ENCODE assay signal across 11 cellular contexts in genomic region chr1:153611356-153611755, GRCh38. TPM values are rescaled to one million over a fixed set of nuclear protein-coding genes. Genes with fewer than 3 reads are reported as not detected.
DNase-seq lines count a peak whose midpoint lies in the region; ATAC-seq and TF ChIP-seq lines count a peak whose summit lies in the region.
"Had no signal": no experiment of that assay in that cellular context is flagged by ENCODE, and none has a peak within 500 bp of the region (broad histone marks: within the 10 kb centered on the region; RNA-seq: fewer than 3 reads in every experiment).

No MANE protein-coding gene starts in this region.

- ATAC-seq in activated naive CD4-positive, alpha-beta T cell treated with anti-CD3 and anti-CD28 coated beads, Interleukin-2, amount 50 U/mL, for 72 hours: no peak
- no peak for ATAC-seq in left lobe of liver
- no peak for ATAC-seq in HG02885 (IDR thresholded peaks at IDR 0.05; ENCODE audit: poor library complexity, unreplicated experiment)
- ATAC-seq: activated T-cell treated with anti-CD3 and anti-CD28 coated beads, Interleukin-2, amount 50 U/mL, for 4 hours had no signal

- H3K4me1 Mint-ChIP-seq in chondrocyte (ENCODE audit: low read depth) (peaks cover 48% of the 10 kb centered on the region), nephron (peaks cover 69% of the 10 kb centered on the region)
- H3K4me1 Mint-ChIP-seq: B cell had no signal

- H3K4me3 Mint-ChIP-seq in chondrocyte (ENCODE audit: unreplicated experiment) (peak overlapping the region; percentile 90), nephron (peak overlapping the region; percentile 75 to 92 (median 81))
- H3K4me3 Mint-ChIP-seq: activated T-cell treated with anti-CD3 and anti-CD28 coated beads, Interleukin-2, amount 50 U/mL, for 4 hours; B cell; stimulated activated naive CD8-positive, alpha-beta T cell treated with anti-CD3 and anti-CD28 coated beads, Interleukin-15, Interleukin-2, amounts not matched to agents 100 ng/mL and 50 ng/mL, for 24 hours had no signal

- peak overlapping the region; percentile 69 for H3K4me3 ChIP-seq in AG09309 (ENCODE audit: control insufficient read depth, low read depth, low read length)

- H3K27ac Mint-ChIP-seq in chondrocyte (ENCODE audit: unreplicated experiment): peak overlapping the region; percentile 77
- H3K27ac Mint-ChIP-seq in nephron: peak overlapping the region; percentile 90 to 99 (median 90)
- H3K27ac Mint-ChIP-seq in activated naive CD4-positive, alpha-beta T cell treated with anti-CD3 and anti-CD28 coated beads, Interleukin-2, amount 50 U/mL, for 72 hours: no peak overlapping the region
- H3K27ac Mint-ChIP-seq: B cell; stimulated activated naive CD8-positive, alpha-beta T cell treated with anti-CD3 and anti-CD28 coated beads, Interleukin-15, Interleukin-2, amounts not matched to agents 100 ng/mL and 50 ng/mL, for 24 hours had no signal

- DNase-seq in AG09309 (ENCODE audit: low read depth) (no peak), chondrocyte (ENCODE audit: low spot score) (no peak), left lobe of liver (ENCODE audit: low spot score) (no peak)
- no peak for DNase-seq in activated naive CD4-positive, alpha-beta T cell treated with anti-CD3 and anti-CD28 coated beads, Interleukin-2, amount 50 U/mL, for 72 hours (ENCODE audit: low spot score in 2 of 2)
- DNase-seq: activated T-cell treated with anti-CD3 and anti-CD28 coated beads, Interleukin-2, amount 50 U/mL, for 4 hours had no signal

- no peak for TF ChIP-seq CTCF in AG09309 (IDR thresholded peaks at IDR 0.05; ENCODE audit: control insufficient read depth, insufficient read depth, low read depth, low read length, missing control alignments)
- TF ChIP-seq CTCF in chondrocyte (IDR thresholded peaks at IDR 0.05): no peak
- TF ChIP-seq CTCF in nephron (IDR thresholded peaks at IDR 0.05; ENCODE audit: unreplicated experiment in 3 of 3): no peak

- H3K27me3 Mint-ChIP-seq in chondrocyte (ENCODE audit: low read depth) (no peaks in the 10 kb centered on the region), nephron (ENCODE audit: low read depth) (no peaks in the 10 kb centered on the region)
- H3K27me3 Mint-ChIP-seq: B cell; stimulated activated naive CD8-positive, alpha-beta T cell treated with anti-CD3 and anti-CD28 coated beads, Interleukin-15, Interleukin-2, amounts not matched to agents 100 ng/mL and 50 ng/mL, for 24 hours had no signal

- H3K9me3 Mint-ChIP-seq in chondrocyte (ENCODE audit: low read depth) (no peaks in the 10 kb centered on the region), nephron (no peaks in the 10 kb centered on the region)
- H3K9me3 Mint-ChIP-seq in activated naive CD4-positive, alpha-beta T cell treated with anti-CD3 and anti-CD28 coated beads, Interleukin-2, amount 50 U/mL, for 72 hours: no peaks in the 10 kb centered on the region
- H3K9me3 Mint-ChIP-seq: activated T-cell treated with anti-CD3 and anti-CD28 coated beads, Interleukin-2, amount 50 U/mL, for 4 hours; stimulated activated naive CD8-positive, alpha-beta T cell treated with anti-CD3 and anti-CD28 coated beads, Interleukin-15, Interleukin-2, amounts not matched to agents 100 ng/mL and 50 ng/mL, for 24 hours had no signal

- H3K36me3 Mint-ChIP-seq in chondrocyte (ENCODE audit: low read depth) (peaks cover 3% of the 10 kb centered on the region), nephron (ENCODE audit: low read depth) (peaks cover 3% of the 10 kb centered on the region)
- H3K36me3 Mint-ChIP-seq in activated naive CD4-positive, alpha-beta T cell treated with anti-CD3 and anti-CD28 coated beads, Interleukin-2, amount 50 U/mL, for 72 hours: no peaks in the 10 kb centered on the region

RNA-seq across cellular contexts. Expression of gene S100A16, which starts 1.6 kb away (rescaled TPM):
- total RNA-seq in chondrocyte: 111 to 122 TPM (median 115 TPM) in 3 replicates
- not detected for total RNA-seq in activated naive CD4-positive, alpha-beta T cell treated with anti-CD3 and anti-CD28 coated beads, Interleukin-2, amount 50 U/mL, for 72 hours
- 57.4 TPM for total RNA-seq in left lobe of liver
- total RNA-seq: B cell; T-helper 1 cell treated with Interleukin-12 subunit alpha and Interleukin-12 subunit beta and Interleukin-4 antibody, amounts not matched to agents 30 ng/mL and 1 ng/mL, for 36 hours had no signal

RNA-seq across cellular contexts. Expression of gene S100A14, which starts 4.8 kb away (rescaled TPM):
- not detected in 3 replicates for total RNA-seq in chondrocyte
- not detected for total RNA-seq in activated naive CD4-positive, alpha-beta T cell treated with anti-CD3 and anti-CD28 coated beads, Interleukin-2, amount 50 U/mL, for 72 hours
- 4.9 TPM for total RNA-seq in left lobe of liver
- total RNA-seq: B cell; frontal cortex; T-helper 1 cell treated with Interleukin-12 subunit alpha and Interleukin-12 subunit beta and Interleukin-4 antibody, amounts not matched to agents 30 ng/mL and 1 ng/mL, for 36 hours had no signal

RNA-seq across cellular contexts. Expression of gene S100A13, which starts 15.9 kb away (rescaled TPM):
- total RNA-seq in chondrocyte: 98.2 to 113 TPM (median 98.4 TPM) in 3 replicates
- 1 to 10 TPM; 4.2 to 6.0 TPM for total RNA-seq in activated naive CD4-positive, alpha-beta T cell treated with anti-CD3 and anti-CD28 coated beads, Interleukin-2, amount 50 U/mL, for 72 hours
- total RNA-seq in left lobe of liver: 10.2 TPM

RNA-seq across cellular contexts. Expression of gene S100A1, which starts 16.9 kb away (rescaled TPM):
- total RNA-seq in chondrocyte: 1.2 to 1.5 TPM (median 1.3 TPM) in 3 replicates
- total RNA-seq in activated naive CD4-positive, alpha-beta T cell treated with anti-CD3 and anti-CD28 coated beads, Interleukin-2, amount 50 U/mL, for 72 hours: not detected
- 1.7 TPM for total RNA-seq in left lobe of liver
- total RNA-seq: activated T-cell treated with anti-CD3 and anti-CD28 coated beads, Interleukin-2, amount 50 U/mL, for 4 hours; B cell; T-helper 1 cell treated with Interleukin-12 subunit alpha and Interleukin-12 subunit beta and Interleukin-4 antibody, amounts not matched to agents 30 ng/mL and 1 ng/mL, for 36 hours had no signal

RNA-seq across cellular contexts. Expression of gene CHTOP, which starts 22.5 kb away (rescaled TPM):
- 44.4 to 56.9 TPM (median 47.9 TPM) in 3 replicates for total RNA-seq in chondrocyte
- total RNA-seq in activated naive CD4-positive, alpha-beta T cell treated with anti-CD3 and anti-CD28 coated beads, Interleukin-2, amount 50 U/mL, for 72 hours: 10 to 100 TPM; 83.3 to 91.3 TPM
- total RNA-seq in left lobe of liver: 24.5 TPM

Comparison
In these comparisons a context has a peak if more than half of its experiments do, and no peak if none do; other contexts are left out.
1. H3K27ac Mint-ChIP-seq: peak in chondrocyte (single experiment) and nephron (3 of 3); none in activated naive CD4-positive, alpha-beta T cell treated with anti-CD3 and anti-CD28 coated beads, Interleukin-2, amount 50 U/mL, for 72 hours (0 of 2).
2. RNA of gene S100A16, which starts 1.6 kb away (total RNA-seq): 111 to 122 TPM in chondrocyte and 57.4 TPM in left lobe of liver (single experiment); not detected in activated naive CD4-positive, alpha-beta T cell treated with anti-CD3 and anti-CD28 coated beads, Interleukin-2, amount 50 U/mL, for 72 hours; every median in the first group is over 10 times any median in the second.